ENCODE assay signal across 8 cellular contexts in genomic region chr2:222859786-222860726, GRCh38. TPM values are rescaled to one million over a fixed set of nuclear protein-coding genes. Genes with fewer than 3 reads are reported as not detected.
DNase-seq lines count a peak whose midpoint lies in the region; ATAC-seq and TF ChIP-seq lines count a peak whose summit lies in the region.

No MANE protein-coding gene starts in this region.

- intact Hi-C loops in OCI-LY7 (cut with micrococcal nuclease; ENCODE audit: unreplicated experiment), result loop anchor here (1.0 to 2.0 kb wide), 4 partner anchors 43 to 79 kb away; no protein-coding TSS in a partner anchor

- peaks cover 37% of the 10 kb centered on the region for H4K20me1 ChIP-seq in OCI-LY7 (ENCODE audit: insufficient read depth, low read length)

- peak overlapping the region; percentile 48 for H3K27ac Mint-ChIP-seq in activated naive CD4-positive, alpha-beta T cell treated with anti-CD3 and anti-CD28 coated beads, Interleukin-2, amount 50 U/mL, for 24 hours

- no peaks in the 10 kb centered on the region for H3K9me3 Mint-ChIP-seq in activated naive CD4-positive, alpha-beta T cell treated with anti-CD3 and anti-CD28 coated beads, Interleukin-2, amount 50 U/mL, for 24 hours

- DNase-seq in activated naive CD4-positive, alpha-beta T cell treated with anti-CD3 and anti-CD28 coated beads, Interleukin-2, amount 50 U/mL, for 16 hours, result no peak
- DNase-seq in OCI-LY7 (ENCODE audit: low spot score) (peak; percentile 10), lung microvascular endothelial cell (ENCODE audit: low read depth in 2 of 2) (peak; percentile 49 to 69), tibial nerve (ENCODE audit: low spot score in 2 of 2) (peak in 1 of 2 donors; percentile 50)

- peak in 1 of 2 donors; percentile 46 for TF ChIP-seq EP300 in tibial nerve (IDR thresholded peaks at IDR 0.05)

- 40 to 44% methylated on average over 10 to 11 of the region's 12 CpGs for WGBS in ectodermal cell, 2 experiments
- 20 to 21% methylated on average over 12 of the region's 12 CpGs for WGBS in tibial nerve, 2 donors

- H3K9me3 ChIP-seq in OCI-LY7 (ENCODE audit: low read length) (no peaks in the 10 kb centered on the region), ectodermal cell (ENCODE audit: control insufficient read depth, low read length) (no peaks in the 10 kb centered on the region), tibial nerve (no peaks in the 10 kb centered on the region)

- no peaks in the 10 kb centered on the region for H3K27me3 Mint-ChIP-seq in activated naive CD4-positive, alpha-beta T cell treated with anti-CD3 and anti-CD28 coated beads, Interleukin-2, amount 50 U/mL, for 24 hours

- peak overlapping the region; percentile 12 for H3K27ac ChIP-seq in OCI-LY7 (ENCODE audit: low read depth, low read length, poor library complexity, severe bottlenecking)
- H3K27ac ChIP-seq in ectodermal cell (ENCODE audit: insufficient read depth, low read depth, low read length, poor library complexity, severe bottlenecking), result no peak overlapping the region
- H3K27ac ChIP-seq in tibial nerve, result peak overlapping the region; percentile 38 to 94 (median 91)

- no TSS peak for BruUV-seq in OCI-LY7 (replicated peaks; lab: Mats Ljungman, UMichigan)

- H3K4me3 ChIP-seq in OCI-LY7 (ENCODE audit: low read depth, low read length, poor library complexity, severe bottlenecking), result peak overlapping the region; percentile 92
- peak overlapping the region; percentile 93 for H3K4me3 ChIP-seq in ectodermal cell (ENCODE audit: insufficient read depth, low read depth, low read length)
- peak overlapping the region; percentile 79 to 91 (median 84) for H3K4me3 ChIP-seq in tibial nerve

- H3K36me3 Mint-ChIP-seq in activated naive CD4-positive, alpha-beta T cell treated with anti-CD3 and anti-CD28 coated beads, Interleukin-2, amount 50 U/mL, for 24 hours, result no peaks in the 10 kb centered on the region

- H3K36me3 ChIP-seq in OCI-LY7 (ENCODE audit: insufficient read depth, low read length) (no peaks in the 10 kb centered on the region), ectodermal cell (ENCODE audit: control insufficient read depth, insufficient read depth, low read length) (no peaks in the 10 kb centered on the region), tibial nerve (no peaks in the 10 kb centered on the region)

- POLR2A ChIA-PET in OCI-LY7 (lab: Charles Lee), result interaction anchor here (0.5 to 2.6 kb wide), 6 partner anchors 11 to 147 kb away, joined by 3 to 16 read pairs (median 6); no protein-coding TSS in a partner anchor

- peak overlapping the region; percentile 80 for H3K4me3 Mint-ChIP-seq in activated naive CD4-positive, alpha-beta T cell treated with anti-CD3 and anti-CD28 coated beads, Interleukin-2, amount 50 U/mL, for 24 hours

- peak overlapping the region; percentile 53 for H2AFZ ChIP-seq in OCI-LY7 (ENCODE audit: low read length)

- peak overlapping the region; percentile 53 for H3K4me2 ChIP-seq in OCI-LY7 (ENCODE audit: low read length)

- no peak for ATAC-seq in HG02798 (IDR thresholded peaks at IDR 0.05; ENCODE audit: poor library complexity, unreplicated experiment)
- ATAC-seq in HG03342 (IDR thresholded peaks at IDR 0.05; ENCODE audit: unreplicated experiment), result no peak

- no peak for TF ChIP-seq CTCF in OCI-LY7 (conservative IDR thresholded peaks at IDR 0.05; ENCODE audit: low read length)
- no peak for TF ChIP-seq CTCF in tibial nerve (IDR thresholded peaks at IDR 0.05)

- H3K4me1 ChIP-seq in OCI-LY7 (ENCODE audit: insufficient read depth, low read length, poor library complexity, severe bottlenecking) (peaks cover 34% of the 10 kb centered on the region), ectodermal cell (ENCODE audit: control insufficient read depth, insufficient read depth, low read length) (peaks cover 23% of the 10 kb centered on the region), tibial nerve (peaks cover 0 to 45% (median 27%) of the 10 kb centered on the region in 4 donors)

- peaks cover 7% of the 10 kb centered on the region for H3K4me1 Mint-ChIP-seq in activated naive CD4-positive, alpha-beta T cell treated with anti-CD3 and anti-CD28 coated beads, Interleukin-2, amount 50 U/mL, for 24 hours

- H3K9me2 ChIP-seq in OCI-LY7 (ENCODE audit: insufficient read depth, low read length), result no peaks in the 10 kb centered on the region

- TF ChIP-seq POLR2A in tibial nerve (IDR thresholded peaks at IDR 0.05), result no peak

- H3K27me3 ChIP-seq in ectodermal cell (ENCODE audit: control insufficient read depth, insufficient read depth, low read length, poor library complexity, severe bottlenecking), result no peaks in the 10 kb centered on the region
- H3K27me3 ChIP-seq in tibial nerve, result no peaks in the 10 kb centered on the region

- peaks cover 39% of the 10 kb centered on the region for H3K79me2 ChIP-seq in OCI-LY7 (ENCODE audit: insufficient read depth, low read depth, low read length)

- CTCF ChIA-PET in OCI-LY7 (lab: Charles Lee; ENCODE audit: unreplicated experiment), result interaction anchor here (1.5 kb wide), 1 partner anchor 51 kb away, joined by 3 read pairs; no protein-coding TSS in a partner anchor

RNA-seq across cellular contexts. Expression of gene ACSL3, which starts 0.8 kb away (rescaled TPM):
- 62.6 and 65.6 TPM in 2 replicates for total RNA-seq in OCI-LY7 (2014; rRNA removed; shearing (Covaris generic))
- 83.2 and 83.4 TPM in 2 replicates for total RNA-seq in OCI-LY7 (2022)
- polyA plus RNA-seq in ectodermal cell (2013, experiment 1 of 4), result 87.4 TPM
- 104 TPM for polyA plus RNA-seq in ectodermal cell (2013, experiment 2 of 4)
- polyA plus RNA-seq in ectodermal cell (2013, experiment 3 of 4), result 67.7 TPM
- 77.2 TPM for polyA plus RNA-seq in ectodermal cell (2013, experiment 4 of 4)
- 82.8 and 109 TPM in 2 replicates for total RNA-seq in lung microvascular endothelial cell
- total RNA-seq in tibial nerve, result 10 to 100 TPM; 38.4 to 57.3 (median 53.5) TPM
